ENCODE assay signal across 9 cellular contexts in genomic region chr18:63320690-63321265, GRCh38. TPM values are rescaled to one million over a fixed set of nuclear protein-coding genes. Genes with fewer than 3 reads are reported as not detected.
DNase-seq lines count a peak whose midpoint lies in the region; ATAC-seq, FAIRE-seq and TF ChIP-seq lines count a peak whose summit lies in the region.
"Had no signal": no experiment of that assay in that cellular context is flagged by ENCODE, and none has a peak within 500 bp of the region (broad histone marks: within the 10 kb centered on the region; RNA-seq: fewer than 3 reads in every experiment).

No MANE protein-coding gene starts in this region.

- peak; percentile 61 for ATAC-seq in K562

- no peaks in the 10 kb centered on the region for H3K79me2 ChIP-seq in K562 (ENCODE audit: control insufficient read depth, insufficient read depth, low read length)

- H3K27me3 ChIP-seq in HUES48 (ENCODE audit: control insufficient read depth, insufficient read depth, low read length) (peaks cover 37% of the 10 kb centered on the region), K562 (ENCODE audit: control insufficient read depth in 2 of 2, insufficient read depth in 2 of 2, low read length in 2 of 2) (peaks cover 0 to 4% of the 10 kb centered on the region in 2 experiments; a peak in 1 of 5 replicates)

- no peaks in the 10 kb centered on the region for H3K36me3 ChIP-seq in HUES48 (ENCODE audit: control insufficient read depth, insufficient read depth, low read length)
- H3K36me3 ChIP-seq in SK-N-MC (ENCODE audit: insufficient read depth, low read length), result no peaks in the 10 kb centered on the region
- no peaks in the 10 kb centered on the region for H3K36me3 ChIP-seq in K562 (ENCODE audit: control insufficient read depth, insufficient read depth, low read length)

- intact Hi-C loops in K562 (cut with micrococcal nuclease), result loop anchor here (5.0 kb wide), 1 partner anchor 188 kb away; no protein-coding TSS in a partner anchor

- H4K20me1 ChIP-seq in K562 (replicated peaks; ENCODE audit: control insufficient read depth, insufficient read depth, low read length), result no peaks in the 10 kb centered on the region

- H2AFZ ChIP-seq in K562 (ENCODE audit: low read depth, low read length), result peak overlapping the region; percentile 91

- peak overlapping the region; percentile 64 for H3K4me3 ChIP-seq in HUES48 (ENCODE audit: low read depth, low read length)
- H3K4me3 ChIP-seq in SK-N-MC, result peak overlapping the region; percentile 75
- peak overlapping the region; percentile 32 for H3K4me3 ChIP-seq in K562

- H3K27ac ChIP-seq in HUES48 (ENCODE audit: low read depth, low read length) (no peak overlapping the region), SK-N-MC (no peak overlapping the region), K562 (ENCODE audit: extremely low read depth, low read depth, low read length) (peak overlapping the region; percentile 60; the same call in 1 of the 3 replicates)

- H3K9me3 ChIP-seq in HUES48 (ENCODE audit: control insufficient read depth, insufficient read depth, low read length) (no peaks in the 10 kb centered on the region), SK-N-MC (ENCODE audit: low read depth, low read length) (no peaks in the 10 kb centered on the region), K562 (replicated peaks; ENCODE audit: control insufficient read depth, insufficient read depth, low read depth, low read length) (no peaks in the 10 kb centered on the region)

- in situ Hi-C loops in K562 (cut with MboI), result no loop called here

- 50% methylated on average over 14 of the region's 33 CpGs for WGBS in K562 (ENCODE audit: insufficient coverage, low coverage, missing lambda C conversion rate)

- BruUV-seq in K562 (replicated peaks; lab: Mats Ljungman, UMichigan), result TSS peak; percentile 90

- H3K9ac ChIP-seq in HUES48 (ENCODE audit: low read depth, low read length) (peak overlapping the region; percentile 15; the same call in 1 of the 2 replicates), SK-N-MC (ENCODE audit: insufficient read length) (peak overlapping the region; percentile 68), K562 (ENCODE audit: insufficient read depth in 1 of 2, low read depth in 2 of 2, low read length in 2 of 2) (peak overlapping the region; percentile 63 to 92)

- DNase-seq in NCI-H2107 treated with DMSO at 0.1 percent for 48 hours (lab: John Stamatoyannopoulos, UW; ENCODE audit: unreplicated experiment) (peak; percentile 81), NCI-H2107 (lab: John Stamatoyannopoulos, UW) (no peak), SK-N-MC (ENCODE audit: low read depth, low spot score) (no peak), K562 (ENCODE audit: extremely low read depth in 1 of 4, low spot score in 3 of 4) (peak; percentile 12 to 38 (median 34)), iPS-NIHi7 (ENCODE audit: extremely low spot score) (peak; percentile 25), HPDE6-E6E7 (ENCODE audit: extremely low spot score) (no peak)
- peak; percentile 46 for DNase-seq in stimulated activated CD4-positive, alpha-beta T cell treated with anti-CD3 and anti-CD28 coated beads, Interleukin-1b, Interleukin-23, amount 100 ng/mL, for 48 hours

- TF ChIP-seq CTCF in K562 (IDR thresholded peaks at IDR 0.05 in 2 of 3, conservative IDR thresholded peaks at IDR 0.05 in 1 of 3; ENCODE audit: insufficient read depth in 2 of 3, low read depth in 1 of 3, low read length in 3 of 3), result no peak

- TF ChIP-seq EP300 in K562 (IDR thresholded peaks at IDR 0.05; ENCODE audit: low read length), result no peak

- no peak for FAIRE-seq in K562 (lab: Jason Lieb, UNC)
- FAIRE-seq: islet of Langerhans had no signal

- H3K4me2 ChIP-seq in K562 (ENCODE audit: insufficient read depth, low read length), result peak overlapping the region; percentile 76

- H3K9me1 ChIP-seq in K562 (ENCODE audit: control insufficient read depth, insufficient read depth, low read length), result no peaks in the 10 kb centered on the region

- H3K4me1 ChIP-seq in HUES48 (ENCODE audit: control insufficient read depth, insufficient read depth, low read length) (peaks cover 11% of the 10 kb centered on the region), K562 (replicated peaks in 1 of 2; ENCODE audit: control insufficient read depth in 2 of 2, insufficient read depth in 2 of 2, low read length in 2 of 2) (peaks cover 7 to 17% of the 10 kb centered on the region in 2 experiments; a peak in 4 of 5 replicates)

- POLR2A ChIA-PET in K562 (lab: Yijun Ruan, JAX), result interaction anchor here (0.6 kb wide), 1 partner anchor 667 kb away, joined by 3 read pairs; no protein-coding TSS in a partner anchor

- no peak for TF ChIP-seq RAD21 in K562 (CRISPR knock-in tag; conservative IDR thresholded peaks at IDR 0.05 in 1 of 2, IDR thresholded peaks at IDR 0.05 in 1 of 2)

- CTCF ChIA-PET in K562 (lab: Yijun Ruan, JAX; ENCODE audit: low intra/inter-chr PET ratio), result interaction anchor here (0.6 kb wide), 1 partner anchor 316 kb away, joined by 3 read pairs; no protein-coding TSS in a partner anchor

- no peak for TF ChIP-seq POLR2A in K562 (conservative IDR thresholded peaks at IDR 0.05)

TF ChIP-seq in K562, 482 proteins besides CTCF, POLR2A, EP300 and RAD21 (continues in another document):
- TF ChIP-seq POLR2H (tag; IDR thresholded peaks at IDR 0.05; ENCODE audit: low read depth) (no peak), TFAP4 (CRISPR knock-in tag; IDR thresholded peaks at IDR 0.05; ENCODE audit: borderline replicate concordance) (peak; percentile 25; the same call in 1 of the 2 replicates), ZBTB33 (CRISPR knock-in tag; IDR thresholded peaks at IDR 0.05) (0 out of 2 replicates have a peak, but pooled peaks have one; percentile 54), MTA1 (IDR thresholded peaks at IDR 0.05; ENCODE audit: borderline replicate concordance) (no peak), ZBED1 (IDR thresholded peaks at IDR 0.05) (no peak)

RNA-seq across cellular contexts. Expression of gene BCL2, which starts 1.2 kb away (rescaled TPM):
- 1.1 and 2.6 TPM in 2 replicates for total RNA-seq in K562 (2011; cell fraction: chromatin; rRNA removed; ENCODE audit: low replicate concordance)
- total RNA-seq in K562 (2011; cell fraction: nucleolus; rRNA removed), result 1.0 and 1.2 TPM in 2 replicates
- 2.5 and 3.2 TPM in 2 replicates for total RNA-seq in K562 (2011; cell fraction: nucleoplasm; rRNA removed)
- total RNA-seq in K562 (2014; rRNA removed) (0.50 and 0.65 TPM in 2 replicates), K562 (2014; rRNA removed; fragmentation: Illumina TruSeq; extraction: Trizol) (0.80 and 0.91 TPM in 2 replicates), K562 (2015; rRNA removed; fragmentation: Illumina TruSeq; extraction: Trizol) (0.76 and 0.98 TPM in 2 replicates), K562 (2021) (1.1 and 1.2 TPM in 2 replicates)
- polyA plus RNA-seq in K562 (2011; rRNA removed) (0.43 and 0.78 TPM in 2 replicates), K562 (2014; fragmentation: Illumina TruSeq; extraction: Trizol) (0.65 and 0.72 TPM in 2 replicates), K562 (2014; fragmentation: Nextera tagmentation; extraction: Ambion mirVana) (under 1 TPM; 0.10 to 0.18 TPM), K562 (2014; rRNA removed) (0.23 and 0.62 TPM in 2 replicates)
- 0.37 and 0.61 TPM in 2 replicates for polyA plus RNA-seq in K562 (2011; cell fraction: cytosol; rRNA removed)
- 0.44 and 0.75 TPM in 2 replicates for polyA plus RNA-seq in K562 (2011; cell fraction: nucleus; rRNA removed)
- 0.66 and 0.75 TPM in 2 replicates for polyA plus RNA-seq in K562 (2012)
- polyA minus RNA-seq in K562 (2011; rRNA and poly(A)+ RNA removed), result 1.3 and 2.3 TPM in 2 replicates
- polyA minus RNA-seq in K562 (2011; cell fraction: cytosol; rRNA and poly(A)+ RNA removed), result 0.82 and 1.0 TPM in 2 replicates
- polyA minus RNA-seq in K562 (2011; cell fraction: nucleus; rRNA and poly(A)+ RNA removed), result 2.4 and 2.8 TPM in 2 replicates

RNA-seq across cellular contexts. Expression of gene KDSR, which starts 46.2 kb away (rescaled TPM):
- 33.0 and 35.3 TPM in 2 replicates for total RNA-seq in K562 (2011; cell fraction: chromatin; rRNA removed; ENCODE audit: low replicate concordance)
- total RNA-seq in K562 (2011; cell fraction: nucleolus; rRNA removed), result 30.9 and 34.0 TPM in 2 replicates
- total RNA-seq in K562 (2011; cell fraction: nucleoplasm; rRNA removed), result 47.4 and 52.4 TPM in 2 replicates
- 11.3 and 12.4 TPM in 2 replicates for total RNA-seq in K562 (2014; rRNA removed)
- total RNA-seq in K562 (2014; rRNA removed; fragmentation: Illumina TruSeq; extraction: Trizol), result 12.6 and 13.5 TPM in 2 replicates
- 7.3 and 8.3 TPM in 2 replicates for total RNA-seq in K562 (2015; rRNA removed; fragmentation: Illumina TruSeq; extraction: Trizol)
- 19.8 and 24.7 TPM in 2 replicates for total RNA-seq in K562 (2021)
- 10.9 and 17.7 TPM in 2 replicates for polyA plus RNA-seq in K562 (2011; rRNA removed)
- polyA plus RNA-seq in K562 (2011; cell fraction: cytosol; rRNA removed), result 7.5 and 11.9 TPM in 2 replicates
- polyA plus RNA-seq in K562 (2011; cell fraction: nucleus; rRNA removed), result 12.1 and 14.4 TPM in 2 replicates
- 12.4 and 17.1 TPM in 2 replicates for polyA plus RNA-seq in K562 (2012)
- polyA plus RNA-seq in K562 (2014; fragmentation: Illumina TruSeq; extraction: Trizol), result 15.5 and 15.8 TPM in 2 replicates
- polyA plus RNA-seq in K562 (2014; fragmentation: Nextera tagmentation; extraction: Ambion mirVana), result 1 to 10 TPM; 4.0 to 5.3 TPM
- 10.8 TPM in 2 replicates for polyA plus RNA-seq in K562 (2014; rRNA removed)
- polyA minus RNA-seq in K562 (2011; rRNA and poly(A)+ RNA removed), result 17.6 and 22.3 TPM in 2 replicates
- 8.9 and 16.7 TPM in 2 replicates for polyA minus RNA-seq in K562 (2011; cell fraction: cytosol; rRNA and poly(A)+ RNA removed)
- polyA minus RNA-seq in K562 (2011; cell fraction: nucleus; rRNA and poly(A)+ RNA removed), result 10.0 and 13.8 TPM in 2 replicates

Comparison
In these comparisons a context has a peak if more than half of its experiments do, and no peak if none do; other contexts are left out.
1. DNase-seq: peak in NCI-H2107 treated with DMSO at 0.1 percent for 48 hours (single experiment), K562 (4 of 4), iPS-NIHi7 (single experiment) and stimulated activated CD4-positive, alpha-beta T cell treated with anti-CD3 and anti-CD28 coated beads, Interleukin-1b, Interleukin-23, amount 100 ng/mL, for 48 hours (single experiment); none in NCI-H2107 (single experiment), SK-N-MC (single experiment) and HPDE6-E6E7 (single experiment).
2. H3K9ac ChIP-seq: peak in every context shown above with its lines; median percentile 78 in K562; 68 in SK-N-MC; 15 in HUES48.
3. Peak in every context shown above with its lines, with median percentiles within 50 percentile points of each other: H3K4me3 ChIP-seq.